ENCODE assay signal across 14 cellular contexts in genomic region chr1:30879126-30879786, GRCh38. TPM values are rescaled to one million over a fixed set of nuclear protein-coding genes. Genes with fewer than 3 reads are reported as not detected.
DNase-seq lines count a peak whose midpoint lies in the region; ATAC-seq and TF ChIP-seq lines count a peak whose summit lies in the region.
"Had no signal": no experiment of that assay in that cellular context is flagged by ENCODE, and none has a peak within 500 bp of the region (broad histone marks: within the 10 kb centered on the region; RNA-seq: fewer than 3 reads in every experiment).

No MANE protein-coding gene starts in this region.

- H3K36me3 Mint-ChIP-seq in brain, result peaks cover 25% of the 10 kb centered on the region
- H3K36me3 Mint-ChIP-seq in mesothelial cell of epicardium, result no peaks in the 10 kb centered on the region
- H3K36me3 Mint-ChIP-seq: activated CD4-positive, alpha-beta memory T cell treated with anti-CD3 and anti-CD28 coated beads for 36 hours had no signal

- peak overlapping the region; percentile 85 to 98 (median 90) for H3K27ac Mint-ChIP-seq in brain
- peak overlapping the region; percentile 80 for H3K27ac Mint-ChIP-seq in mesothelial cell of epicardium
- H3K27ac Mint-ChIP-seq: activated CD4-positive, alpha-beta memory T cell treated with anti-CD3 and anti-CD28 coated beads for 36 hours had no signal

- no peaks in the 10 kb centered on the region for H3K9me3 Mint-ChIP-seq in brain
- no peaks in the 10 kb centered on the region for H3K9me3 Mint-ChIP-seq in mesothelial cell of epicardium
- H3K9me3 Mint-ChIP-seq: activated CD4-positive, alpha-beta memory T cell treated with anti-CD3 and anti-CD28 coated beads for 36 hours had no signal

- TF ChIP-seq CTCF in brain (conservative IDR thresholded peaks at IDR 0.05) (no peak), mesothelial cell of epicardium (IDR thresholded peaks at IDR 0.05; ENCODE audit: unreplicated experiment) (no peak)

- DNase-seq in COR-L47 (lab: John Stamatoyannopoulos, UW), result peak; percentile 48
- peak; percentile 12 for DNase-seq in NCI-H1694 (lab: John Stamatoyannopoulos, UW)
- DNase-seq in mesothelial cell of epicardium (ENCODE audit: low spot score in 2 of 2, unreplicated experiment in 2 of 2), result no peak
- DNase-seq in cerebellar cortex (ENCODE audit: low spot score), result no peak
- DNase-seq in NCI-H2196 (lab: John Stamatoyannopoulos, UW; ENCODE audit: unreplicated experiment), result no peak
- DNase-seq in NCI-H2196 treated with DMSO at 0.1 percent for 48 hours (lab: John Stamatoyannopoulos, UW; ENCODE audit: unreplicated experiment), result no peak
- DNase-seq: activated CD4-positive, alpha-beta memory T cell treated with anti-CD3 and anti-CD28 coated beads for 36 hours; activated effector memory CD4-positive, alpha-beta T cell treated with anti-CD3 and anti-CD28 coated beads, Interleukin-2, amount 50 U/mL, for 16 hours; NCI-H2029 treated with DMSO at 0.1 percent for 48 hours; stimulated activated CD4-positive, alpha-beta T cell treated with anti-CD3 and anti-CD28 coated beads, Interleukin-2, amount 100 ng/mL, for 48 hours; stimulated activated naive CD4-positive, alpha-beta T cell had no signal

- H3K4me1 Mint-ChIP-seq in brain (peaks cover 84% of the 10 kb centered on the region), mesothelial cell of epicardium (peaks cover 32% of the 10 kb centered on the region)

- no peak for ATAC-seq in HG03025 (IDR thresholded peaks at IDR 0.05; ENCODE audit: low FRiP score, unreplicated experiment)

- H3K27me3 Mint-ChIP-seq in brain (peaks cover 1% of the 10 kb centered on the region), mesothelial cell of epicardium (ENCODE audit: low read depth) (no peaks in the 10 kb centered on the region)

- H3K4me3 Mint-ChIP-seq in brain, result peak overlapping the region; percentile 1 to 80 (median 66)
- no peak overlapping the region for H3K4me3 Mint-ChIP-seq in mesothelial cell of epicardium
- H3K4me3 Mint-ChIP-seq: activated CD4-positive, alpha-beta memory T cell treated with anti-CD3 and anti-CD28 coated beads for 36 hours; B cell had no signal

RNA-seq across cellular contexts. Expression of gene SDC3, which starts 29.3 kb away (rescaled TPM):
- polyA plus RNA-seq in brain (ENCODE audit: insufficient read depth, low read depth, low replicate concordance), result 117 TPM
- total RNA-seq in mesothelial cell of epicardium, result 43.2 to 46.7 TPM (median 43.3 TPM) in 3 replicates

Comparison
In these comparisons a context has a peak if more than half of its experiments do, and no peak if none do; other contexts are left out.
1. DNase-seq: peak in COR-L47 (single experiment) and NCI-H1694 (single experiment); none in mesothelial cell of epicardium (0 of 2), cerebellar cortex (single experiment), NCI-H2196 (single experiment) and NCI-H2196 treated with DMSO at 0.1 percent for 48 hours (single experiment).